ENCODE assay signal across 5 cellular contexts in genomic region chrX:7065473-7065872, GRCh38.
"Had no signal": no experiment of that assay in that cellular context is flagged by ENCODE, and none has a peak within 500 bp of the region (broad histone marks: within the 10 kb centered on the region; RNA-seq: fewer than 3 reads in every experiment).

No MANE protein-coding gene starts in this region.

- H3K4me3 ChIP-seq: GM23338 had no signal

- H3K4me2 ChIP-seq: GM23338 had no signal

- ATAC-seq: GM23338 had no signal

- H3K4me3 Mint-ChIP-seq: GM23338, H9, IgD-negative memory B cell had no signal

- H3K27me3 Mint-ChIP-seq: IgD-negative memory B cell had no signal

- H2AFZ ChIP-seq: GM23338 had no signal

- DNase-seq: H9, HCEC 1CT, KBM-7 had no signal

- H3K9me3 Mint-ChIP-seq: IgD-negative memory B cell had no signal

- H3K27ac Mint-ChIP-seq: GM23338, H9, IgD-negative memory B cell had no signal
